ENCODE assay signal across 20 cellular contexts in the genomic region with DNA sequence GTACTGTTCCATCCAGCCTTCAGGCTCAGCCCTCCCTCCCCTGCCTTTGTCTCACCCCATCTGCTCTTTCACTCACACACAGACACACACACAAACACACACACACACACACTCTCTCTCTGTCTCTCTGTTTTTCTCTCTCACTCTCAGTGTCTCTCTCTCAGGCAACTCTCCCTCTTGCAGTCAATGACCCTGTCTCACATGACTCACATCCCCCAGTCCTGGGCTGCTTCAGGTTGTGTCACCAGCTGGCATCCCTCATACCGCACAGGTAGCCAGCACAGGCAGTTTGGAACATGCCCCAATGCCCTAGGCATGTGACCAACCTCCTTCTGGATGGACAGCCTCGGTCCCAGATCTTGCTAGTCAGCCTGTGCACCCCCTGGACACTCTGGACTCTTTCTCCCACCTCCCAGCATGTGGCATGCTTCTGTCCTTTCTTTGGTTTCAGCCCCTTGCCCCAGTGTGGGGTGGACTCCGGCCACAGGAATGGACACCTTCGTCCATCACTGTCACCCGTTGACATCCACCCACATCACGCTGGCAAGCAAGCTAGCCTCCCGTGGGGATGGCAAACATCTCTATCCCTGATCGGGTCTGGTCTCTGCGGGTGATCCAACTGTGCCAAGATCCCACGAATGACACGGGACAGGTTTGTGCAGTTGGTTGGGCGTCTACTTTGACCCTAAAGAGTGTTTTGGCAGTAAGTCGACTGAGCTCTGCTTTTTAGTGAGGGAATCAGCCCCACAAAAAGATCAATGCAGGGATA. TPM values are rescaled to one million over a fixed set of nuclear protein-coding genes. Genes with fewer than 3 reads are reported as not detected.
"Had no signal": no experiment of that assay in that cellular context is flagged by ENCODE, and none has a peak within 500 bp of the region (broad histone marks: within the 10 kb centered on the region; RNA-seq: fewer than 3 reads in every experiment).

No MANE protein-coding gene starts in this region.

- FAIRE-seq: frontal cortex, TTC549 had no signal

- ATAC-seq: body of pancreas; stimulated activated memory B cell treated with anti-CD40 and anti-IgM and Interleukin-4, amounts not matched to agents 10 μg/mL and 1 μg/mL and 100 μg/mL, for 72 hours had no signal

- H3K27me3 Mint-ChIP-seq: central memory CD8-positive, alpha-beta T cell; stimulated activated memory B cell treated with anti-CD40 and anti-IgM and Interleukin-4, amounts not matched to agents 10 μg/mL and 1 μg/mL and 100 μg/mL, for 72 hours had no signal

- H3K9ac ChIP-seq: parathyroid adenoma had no signal

- H3K4me3 Mint-ChIP-seq: activated B cell treated with CpG ODN at 0.5 μM for 24 hours; activated naive CD8-positive, alpha-beta T cell treated with anti-CD3 and anti-CD28 coated beads for 36 hours; activated T-helper 1 cell treated with anti-CD3 and anti-CD28 coated beads, Interleukin-12 subunit alpha, Interleukin-12 subunit beta, Interleukin-2, Interleukin-4 antibody, amounts not matched to agents 30 ng/mL and 10 ng/mL and 1 ng/mL, durations not matched to agents 14 hours and 24 hours and 36 hours; central memory CD8-positive, alpha-beta T cell; naive B cell; stimulated activated memory B cell treated with anti-CD40 and anti-IgM and Interleukin-4, amounts not matched to agents 10 μg/mL and 1 μg/mL and 100 μg/mL, for 72 hours had no signal

- H2AFZ ChIP-seq: parathyroid adenoma had no signal

- H3K4me1 ChIP-seq: body of pancreas, parathyroid adenoma, tibial artery had no signal

- H3K27me3 ChIP-seq: body of pancreas had no signal

- H3K79me2 ChIP-seq: parathyroid adenoma had no signal

- H3K27ac Mint-ChIP-seq: activated B cell treated with CpG ODN at 0.5 μM for 24 hours; activated naive CD8-positive, alpha-beta T cell treated with anti-CD3 and anti-CD28 coated beads for 36 hours; activated T-helper 1 cell treated with anti-CD3 and anti-CD28 coated beads, Interleukin-12 subunit alpha, Interleukin-12 subunit beta, Interleukin-2, Interleukin-4 antibody, amounts not matched to agents 30 ng/mL and 10 ng/mL and 1 ng/mL, durations not matched to agents 14 hours and 24 hours and 36 hours; stimulated activated memory B cell treated with anti-CD40 and anti-IgM and Interleukin-4, amounts not matched to agents 10 μg/mL and 1 μg/mL and 100 μg/mL, for 72 hours had no signal

- DNase-seq: activated B cell treated with CpG ODN at 0.5 μM for 24 hours; activated CD4-positive, alpha-beta T cell treated with anti-CD3 and anti-CD28 coated beads, Interleukin-2, amount 50 U/mL, for 1 hour; activated CD8-positive, alpha-beta memory T cell treated with anti-CD3 and anti-CD28 coated beads for 24 hours; activated naive CD8-positive, alpha-beta T cell treated with anti-CD3 and anti-CD28 coated beads for 36 hours; amygdala; body of pancreas; cortex of kidney; effector CD4-positive, alpha-beta T cell; head of caudate nucleus; naive B cell; retina; T-helper 2 cell; tibial artery had no signal

- H3K9me3 Mint-ChIP-seq: activated B cell treated with CpG ODN at 0.5 μM for 24 hours; activated naive CD8-positive, alpha-beta T cell treated with anti-CD3 and anti-CD28 coated beads for 36 hours; activated T-helper 1 cell treated with anti-CD3 and anti-CD28 coated beads, Interleukin-12 subunit alpha, Interleukin-12 subunit beta, Interleukin-2, Interleukin-4 antibody, amounts not matched to agents 30 ng/mL and 10 ng/mL and 1 ng/mL, durations not matched to agents 14 hours and 24 hours and 36 hours; central memory CD8-positive, alpha-beta T cell; naive B cell; stimulated activated memory B cell treated with anti-CD40 and anti-IgM and Interleukin-4, amounts not matched to agents 10 μg/mL and 1 μg/mL and 100 μg/mL, for 72 hours had no signal

- H3K9me3 ChIP-seq: body of pancreas, tibial artery had no signal

- H3K4me1 Mint-ChIP-seq: activated B cell treated with CpG ODN at 0.5 μM for 24 hours; activated naive CD8-positive, alpha-beta T cell treated with anti-CD3 and anti-CD28 coated beads for 36 hours; stimulated activated memory B cell treated with anti-CD40 and anti-IgM and Interleukin-4, amounts not matched to agents 10 μg/mL and 1 μg/mL and 100 μg/mL, for 72 hours had no signal

- H3K4me3 ChIP-seq: body of pancreas, lung, tibial artery had no signal

- H3K36me3 ChIP-seq: tibial artery had no signal

- H3K27ac ChIP-seq: body of pancreas, parathyroid adenoma, tibial artery had no signal

RNA-seq across cellular contexts. Expression of a gene that starts 23.4 kb away (rescaled TPM):
- total RNA-seq: activated naive CD8-positive, alpha-beta T cell treated with anti-CD3 and anti-CD28 coated beads for 36 hours; activated T-helper 1 cell treated with anti-CD3 and anti-CD28 coated beads, Interleukin-12 subunit alpha, Interleukin-12 subunit beta, Interleukin-2, Interleukin-4 antibody, amounts not matched to agents 30 ng/mL and 10 ng/mL and 1 ng/mL, durations not matched to agents 14 hours and 24 hours and 36 hours had no signal
